Comparison of ENCODE assay signal across 15 cellular contexts in genomic region chr7:94060772-94061171, GRCh38. TPM values are rescaled to one million over a fixed set of nuclear protein-coding genes. Genes with fewer than 3 reads are reported as not detected.
A peak's percentile ranks its signal among the peaks of the same experiment; 100 is the strongest.
DNase-seq lines count a peak whose midpoint lies in the region; ATAC-seq and TF ChIP-seq lines count a peak whose summit lies in the region.
"Had no signal": no experiment of that assay in that cellular context is flagged by ENCODE, and none has a peak within 500 bp of the region (broad histone marks: within the 10 kb centered on the region; RNA-seq: fewer than 3 reads in every experiment).

No MANE protein-coding gene starts in this region.

- no peaks in the 10 kb centered on the region for H3K4me1 Mint-ChIP-seq in activated T-helper 17 cell treated with anti-CD3 and anti-CD28 coated beads, Interleukin-2, amount 50 U/mL, for 72 hours
- H3K4me1 Mint-ChIP-seq in GM23338, result peaks cover 2% of the 10 kb centered on the region; the same call in 2 of the 3 replicates

- TF ChIP-seq CTCF in GM23338 (conservative IDR thresholded peaks at IDR 0.05; ENCODE audit: low read depth in 2 of 2), result no peak

- no peak overlapping the region for H3K4me3 ChIP-seq in GM23338
- H3K4me3 ChIP-seq: heart left ventricle, upper lobe of left lung had no signal

- no peak overlapping the region; the same call in 1 of the 2 replicates for H2AFZ ChIP-seq in GM23338

- no peak overlapping the region for H3K4me2 ChIP-seq in GM23338

- no peak overlapping the region for H3K4me3 Mint-ChIP-seq in activated T-helper 17 cell treated with anti-CD3 and anti-CD28 coated beads, Interleukin-2, amount 50 U/mL, for 72 hours
- H3K4me3 Mint-ChIP-seq in GM23338, result no peak overlapping the region
- H3K4me3 Mint-ChIP-seq: memory B cell, WTC11 had no signal

- peak; percentile 91 for DNase-seq in renal cortical epithelial cell (ENCODE audit: low read depth)
- no peak for DNase-seq in HuH-7.5 (ENCODE audit: low spot score)
- DNase-seq in HPDE6-E6E7 (ENCODE audit: extremely low spot score), result no peak
- DNase-seq in GM23338 (ENCODE audit: low spot score), result no peak
- DNase-seq: cortex of kidney, DMS 273 treated with DMSO at 0.1 percent for 48 hours, heart left ventricle, NCI-H187 treated with DMSO at 0.1 percent for 48 hours, upper lobe of left lung had no signal

- H4K20me1 ChIP-seq in GM23338 (replicated peaks; ENCODE audit: insufficient read depth), result no peaks in the 10 kb centered on the region

- H3K27ac ChIP-seq in GM23338 (ENCODE audit: low read depth), result no peak overlapping the region
- H3K27ac ChIP-seq: heart left ventricle, upper lobe of left lung had no signal

- H3K4me1 ChIP-seq in GM23338 (ENCODE audit: insufficient read depth), result no peaks in the 10 kb centered on the region
- H3K4me1 ChIP-seq: heart left ventricle, upper lobe of left lung had no signal

- ATAC-seq in GM18909 (IDR thresholded peaks at IDR 0.05; ENCODE audit: poor library complexity, unreplicated experiment) (peak; percentile 38), HG02973 (IDR thresholded peaks at IDR 0.05; ENCODE audit: unreplicated experiment) (peak; percentile 48), GM23338 (no peak), GM21367 (IDR thresholded peaks at IDR 0.05; ENCODE audit: unreplicated experiment) (no peak)
- ATAC-seq in activated T-helper 17 cell treated with anti-CD3 and anti-CD28 coated beads, Interleukin-2, amount 50 U/mL, for 72 hours (replicated peaks), result peak; percentile 80
- ATAC-seq: heart left ventricle, WTC11 had no signal

- no peaks in the 10 kb centered on the region for H3K36me3 Mint-ChIP-seq in activated T-helper 17 cell treated with anti-CD3 and anti-CD28 coated beads, Interleukin-2, amount 50 U/mL, for 72 hours (ENCODE audit: low read depth)
- no peaks in the 10 kb centered on the region for H3K36me3 Mint-ChIP-seq in GM23338 (ENCODE audit: low read depth)
- H3K36me3 Mint-ChIP-seq: WTC11 had no signal

- no peaks in the 10 kb centered on the region for H3F3A ChIP-seq in GM23338 (replicated peaks; ENCODE audit: low read depth)

- peaks cover 5% of the 10 kb centered on the region; the same call in 1 of the 2 replicates for H3K9me2 ChIP-seq in GM23338 (ENCODE audit: insufficient read depth)

- no peaks in the 10 kb centered on the region for H3K36me3 ChIP-seq in GM23338 (ENCODE audit: insufficient read depth)
- H3K36me3 ChIP-seq: heart left ventricle, upper lobe of left lung had no signal

- no peaks in the 10 kb centered on the region for H3K9me3 Mint-ChIP-seq in activated T-helper 17 cell treated with anti-CD3 and anti-CD28 coated beads, Interleukin-2, amount 50 U/mL, for 72 hours
- H3K9me3 Mint-ChIP-seq in GM23338, result no peaks in the 10 kb centered on the region; the same call in 2 of the 3 replicates

- peaks cover 26% of the 10 kb centered on the region for H3K27me3 Mint-ChIP-seq in activated T-helper 17 cell treated with anti-CD3 and anti-CD28 coated beads, Interleukin-2, amount 50 U/mL, for 72 hours
- H3K27me3 Mint-ChIP-seq in GM23338 (ENCODE audit: insufficient read depth, low read depth, poor library complexity), result no peaks in the 10 kb centered on the region
- H3K27me3 Mint-ChIP-seq: memory B cell had no signal

- no peaks in the 10 kb centered on the region for H3K27me3 ChIP-seq in GM23338 (ENCODE audit: insufficient read depth)
- H3K27me3 ChIP-seq: upper lobe of left lung had no signal

- H3K79me2 ChIP-seq in GM23338 (replicated peaks; ENCODE audit: insufficient read depth), result no peaks in the 10 kb centered on the region

- H3K27ac Mint-ChIP-seq in activated T-helper 17 cell treated with anti-CD3 and anti-CD28 coated beads, Interleukin-2, amount 50 U/mL, for 72 hours, result no peak overlapping the region
- H3K27ac Mint-ChIP-seq in GM23338, result no peak overlapping the region
- H3K27ac Mint-ChIP-seq: memory B cell, WTC11 had no signal

TF ChIP-seq in GM23338, 12 proteins besides CTCF, POLR2A, EP300 and RAD21:
- no peak for TF ChIP-seq EZH2 (IDR thresholded peaks at IDR 0.05; ENCODE audit: low read depth, unreplicated experiment)
- no peak for TF ChIP-seq NANOG (IDR thresholded peaks at IDR 0.05; ENCODE audit: borderline replicate concordance)
- no peak for TF ChIP-seq ZNF331 (CRISPR knock-in tag; IDR thresholded peaks at IDR 0.05; ENCODE audit: low read depth)
- no peak for TF ChIP-seq POLR2AphosphoS5 (IDR thresholded peaks at IDR 0.05; ENCODE audit: low read depth)
- no peak for TF ChIP-seq EZH2phosphoT487 (IDR thresholded peaks at IDR 0.05; ENCODE audit: unreplicated experiment)
- TF ChIP-seq, protein P1, sequence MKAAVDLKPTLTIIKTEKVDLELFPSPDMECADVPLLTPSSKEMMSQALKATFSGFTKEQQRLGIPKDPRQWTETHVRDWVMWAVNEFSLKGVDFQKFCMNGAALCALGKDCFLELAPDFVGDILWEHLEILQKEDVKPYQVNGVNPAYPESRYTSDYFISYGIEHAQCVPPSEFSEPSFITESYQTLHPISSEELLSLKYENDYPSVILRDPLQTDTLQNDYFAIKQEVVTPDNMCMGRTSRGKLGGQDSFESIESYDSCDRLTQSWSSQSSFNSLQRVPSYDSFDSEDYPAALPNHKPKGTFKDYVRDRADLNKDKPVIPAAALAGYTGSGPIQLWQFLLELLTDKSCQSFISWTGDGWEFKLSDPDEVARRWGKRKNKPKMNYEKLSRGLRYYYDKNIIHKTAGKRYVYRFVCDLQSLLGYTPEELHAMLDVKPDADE (IDR thresholded peaks at IDR 0.05), result no peak
- no peak for TF ChIP-seq REST (IDR thresholded peaks at IDR 0.05; ENCODE audit: unreplicated experiment)
- no peak for TF ChIP-seq CREB1 (CRISPR knock-in tag; IDR thresholded peaks at IDR 0.05; ENCODE audit: low read depth)

RNA-seq across cellular contexts. Expression of gene BET1, which starts 56.6 kb away (rescaled TPM):
- 10 to 100 TPM; 17.9 to 22.6 TPM for total RNA-seq in activated T-helper 17 cell treated with anti-CD3 and anti-CD28 coated beads, Interleukin-2, amount 50 U/mL, for 72 hours
- 55.0 and 63.0 TPM in 2 replicates for total RNA-seq in renal cortical epithelial cell
- total RNA-seq in GM23338 (2014; rRNA removed; shearing (Covaris generic)), result 35.7 and 42.2 TPM in 2 replicates
- 58.8 and 69.2 TPM in 2 replicates for polyA plus RNA-seq in GM23338 (2016; fragmentation: Nextera tagmentation; extraction: Ambion mirVana)

Comparison
In these comparisons a context has a peak if more than half of its experiments do, and no peak if none do; other contexts are left out.
1. ATAC-seq: peak in GM18909 (single experiment), HG02973 (single experiment) and activated T-helper 17 cell treated with anti-CD3 and anti-CD28 coated beads, Interleukin-2, amount 50 U/mL, for 72 hours (single experiment); none in GM23338 (single experiment) and GM21367 (single experiment).